1 cellular context compared by ENCODE assay signal in genomic region chr3:32398531-32398930, GRCh38.
TF ChIP-seq lines count a peak whose summit lies in the region.

No MANE protein-coding gene starts in this region.

TF ChIP-seq in WTC11, 78 proteins besides CTCF, POLR2A, EP300 and RAD21 (continued from another document):
- TF ChIP-seq ZNF281 (CRISPR knock-in tag; IDR thresholded peaks at IDR 0.05), result no peak
- TF ChIP-seq TEAD4 (CRISPR knock-in tag; IDR thresholded peaks at IDR 0.05), result no peak
- TF ChIP-seq ZNF232 (CRISPR knock-in tag; IDR thresholded peaks at IDR 0.05), result no peak
- no peak for TF ChIP-seq NR3C1 (CRISPR knock-in tag; conservative IDR thresholded peaks at IDR 0.05; ENCODE audit: low read depth)
- no peak for TF ChIP-seq JUN (CRISPR knock-in tag; IDR thresholded peaks at IDR 0.05)
TF ChIP-seq in WTC11: peak in this region for 0.
